ENCODE assay signal across 12 cellular contexts in genomic region chr5:119309290-119309818, GRCh38. TPM values are rescaled to one million over a fixed set of nuclear protein-coding genes. Genes with fewer than 3 reads are reported as not detected.
DNase-seq lines count a peak whose midpoint lies in the region; ATAC-seq, FAIRE-seq and TF ChIP-seq lines count a peak whose summit lies in the region.
"Had no signal": no experiment of that assay in that cellular context is flagged by ENCODE, and none has a peak within 500 bp of the region (broad histone marks: within the 10 kb centered on the region; RNA-seq: fewer than 3 reads in every experiment).

No MANE protein-coding gene starts in this region.

- peaks cover 0 to 2% (median 0%) of the 10 kb centered on the region in 7 donors for H3K9me3 Mint-ChIP-seq in CD4-positive, CD25-positive, alpha-beta regulatory T cell
- H3K9me3 Mint-ChIP-seq in Caco-2 (ENCODE audit: unreplicated experiment): no peaks in the 10 kb centered on the region

- peak overlapping the region; percentile 72 for H3K27ac ChIP-seq in CD4-positive, CD25-positive, alpha-beta regulatory T cell (ENCODE audit: insufficient read depth, low read length, poor library complexity, severe bottlenecking)
- H3K27ac ChIP-seq in colonic mucosa (peak overlapping the region; percentile 15), aorta (ENCODE audit: low read depth in 1 of 2, low read length in 2 of 2) (no peak overlapping the region)

- no peak overlapping the region for H3K9ac ChIP-seq in colonic mucosa (ENCODE audit: low read depth in 2 of 2, low read length in 2 of 2)

- H3K36me3 Mint-ChIP-seq in CD4-positive, CD25-positive, alpha-beta regulatory T cell: peaks cover 25% of the 10 kb centered on the region
- no peaks in the 10 kb centered on the region for H3K36me3 Mint-ChIP-seq in Caco-2 (ENCODE audit: insufficient read depth, unreplicated experiment)

- no peaks in the 10 kb centered on the region for H3K27me3 ChIP-seq in CD4-positive, CD25-positive, alpha-beta regulatory T cell (ENCODE audit: control insufficient read depth, insufficient read depth, low read length)
- H3K27me3 ChIP-seq in colonic mucosa: no peaks in the 10 kb centered on the region
- H3K27me3 ChIP-seq in Caco-2 (replicated peaks; ENCODE audit: control insufficient read depth, insufficient read depth, low read length): no peaks in the 10 kb centered on the region
- H3K27me3 ChIP-seq in aorta (ENCODE audit: control insufficient read depth in 1 of 2, insufficient read depth in 2 of 2, low read length in 1 of 2): no peaks in the 10 kb centered on the region
- H3K27me3 ChIP-seq: BE2C had no signal

- WGBS in aorta, 2 donors: 96% methylated on average over 4 of the region's 4 CpGs

- peak overlapping the region; percentile 76 to 90 (median 80) for H3K4me3 Mint-ChIP-seq in CD4-positive, CD25-positive, alpha-beta regulatory T cell
- H3K4me3 Mint-ChIP-seq in Caco-2 (ENCODE audit: unreplicated experiment): no peak overlapping the region

- TF ChIP-seq CTCF in colonic mucosa (IDR thresholded peaks at IDR 0.05): no peak
- TF ChIP-seq CTCF in Caco-2 (IDR thresholded peaks at IDR 0.05; ENCODE audit: insufficient read depth in 1 of 2, low read depth in 1 of 2, low read length in 1 of 2, severe bottlenecking in 1 of 2, unreplicated experiment in 1 of 2): no peak

- peaks cover 44 to 98% (median 74%) of the 10 kb centered on the region in 4 donors for H3K4me1 Mint-ChIP-seq in CD4-positive, CD25-positive, alpha-beta regulatory T cell
- peaks cover 4% of the 10 kb centered on the region for H3K4me1 Mint-ChIP-seq in Caco-2 (ENCODE audit: low read depth, unreplicated experiment)

- H3K27me3 Mint-ChIP-seq in CD4-positive, CD25-positive, alpha-beta regulatory T cell: no peaks in the 10 kb centered on the region
- H3K27me3 Mint-ChIP-seq in Caco-2 (ENCODE audit: insufficient read depth, unreplicated experiment): no peaks in the 10 kb centered on the region

- BruUV-seq in Caco-2 (replicated peaks; lab: Mats Ljungman, UMichigan): no TSS peak

- no peaks in the 10 kb centered on the region for H3K36me3 ChIP-seq in CD4-positive, CD25-positive, alpha-beta regulatory T cell (ENCODE audit: control insufficient read depth, insufficient read depth, low read length)
- H3K36me3 ChIP-seq in colonic mucosa (no peaks in the 10 kb centered on the region), Caco-2 (ENCODE audit: control insufficient read depth, insufficient read depth, low read length) (no peaks in the 10 kb centered on the region), aorta (ENCODE audit: control insufficient read depth in 1 of 2, insufficient read depth in 2 of 2, low read length in 1 of 2) (no peaks in the 10 kb centered on the region)
- H3K36me3 ChIP-seq: BE2C had no signal

- no peak for ATAC-seq in CD4-positive, CD25-positive, alpha-beta regulatory T cell (ENCODE audit: low read depth in 2 of 2)
- ATAC-seq in GM21360 (IDR thresholded peaks at IDR 0.05; ENCODE audit: unreplicated experiment) (peak; percentile 5), HG03571 (IDR thresholded peaks at IDR 0.05; ENCODE audit: unreplicated experiment) (peak; percentile 6), aorta (ENCODE audit: low FRiP score) (no peak)

- intact Hi-C loops in colonic mucosa (cut with DNase I): no loop called here
- intact Hi-C loops in Caco-2 (cut with micrococcal nuclease; ENCODE audit: unreplicated experiment): no loop called here
- intact Hi-C loops in aorta (cut with DNase I): no loop called here

- no peak for DNase-seq in CD4-positive, CD25-positive, alpha-beta regulatory T cell
- no peak for DNase-seq in colonic mucosa
- DNase-seq in HTR-8/SVneo (ENCODE audit: insufficient read length, low spot score): no peak
- DNase-seq in Caco-2: no peak
- DNase-seq in aorta: no peak
- DNase-seq in RKO (ENCODE audit: low spot score): no peak
- DNase-seq: BE2C, foreskin fibroblast, NCI-H510A treated with DMSO at 0.1 percent for 48 hours had no signal

- CTCF ChIA-PET in Caco-2 (lab: Charles Lee): no interaction called here

- no peaks in the 10 kb centered on the region for H3K9me3 ChIP-seq in CD4-positive, CD25-positive, alpha-beta regulatory T cell (ENCODE audit: control insufficient read depth in 2 of 2, low read length in 2 of 2)
- H3K9me3 ChIP-seq in colonic mucosa (no peaks in the 10 kb centered on the region), Caco-2 (no peaks in the 10 kb centered on the region), aorta (ENCODE audit: control insufficient read depth, low read length) (no peaks in the 10 kb centered on the region)
- H3K9me3 ChIP-seq: BE2C had no signal

- H3K4me3 ChIP-seq in CD4-positive, CD25-positive, alpha-beta regulatory T cell (ENCODE audit: low read depth, low read length): peak overlapping the region; percentile 70
- H3K4me3 ChIP-seq in colonic mucosa (no peak overlapping the region), Caco-2 (ENCODE audit: low read depth, low read length) (no peak overlapping the region), aorta (ENCODE audit: low read length in 2 of 2) (no peak overlapping the region)

- POLR2A ChIA-PET in Caco-2 (lab: Charles Lee): no interaction called here

- peak overlapping the region; percentile 89 to 98 (median 96) for H3K27ac Mint-ChIP-seq in CD4-positive, CD25-positive, alpha-beta regulatory T cell
- H3K27ac Mint-ChIP-seq in Caco-2 (ENCODE audit: unreplicated experiment): no peak overlapping the region

- no peak for FAIRE-seq in HTR-8/SVneo (lab: Jason Lieb, UNC)
- FAIRE-seq: TTC549 had no signal

- H3K4me1 ChIP-seq in CD4-positive, CD25-positive, alpha-beta regulatory T cell (ENCODE audit: control insufficient read depth, insufficient read depth, low read length, poor library complexity, severe bottlenecking): peaks cover 97% of the 10 kb centered on the region
- H3K4me1 ChIP-seq in colonic mucosa (no peaks in the 10 kb centered on the region), Caco-2 (peaks cover 8% of the 10 kb centered on the region), aorta (ENCODE audit: control insufficient read depth in 1 of 2, insufficient read depth in 2 of 2, low read length in 2 of 2) (peaks cover under 1 to 4% of the 10 kb centered on the region in 2 donors)
- H3K4me1 ChIP-seq: BE2C had no signal

RNA-seq across cellular contexts. Expression of gene TNFAIP8, which starts 46.5 kb away (rescaled TPM):
- total RNA-seq in CD4-positive, CD25-positive, alpha-beta regulatory T cell: 120 TPM
- polyA plus RNA-seq in CD4-positive, CD25-positive, alpha-beta regulatory T cell: 100 to 1,000 TPM; 183 to 244 (median 202) TPM
- total RNA-seq in colonic mucosa (10 to 100 TPM; 11.0 to 12.7 TPM), Caco-2 (2022) (7.4 and 8.8 TPM in 2 replicates), aorta (10 to 100 TPM; 17.8 to 26.9 TPM)
- polyA plus RNA-seq in aorta: 10 to 100 TPM; 13.7 to 32.2 TPM

Comparison
In these comparisons a context has a peak if more than half of its experiments do, and no peak if none do; other contexts are left out.
1. ATAC-seq: peak in GM21360 (single experiment) and HG03571 (single experiment); none in CD4-positive, CD25-positive, alpha-beta regulatory T cell (0 of 2) and aorta (single experiment).
2. H3K27ac ChIP-seq: peak in CD4-positive, CD25-positive, alpha-beta regulatory T cell (single experiment) and colonic mucosa (single experiment); none in aorta (0 of 2).